ENCODE assay signal across 14 cellular contexts in genomic region chr2:188665727-188666304, GRCh38.
DNase-seq lines count a peak whose midpoint lies in the region; ATAC-seq and TF ChIP-seq lines count a peak whose summit lies in the region.
"Had no signal": no experiment of that assay in that cellular context is flagged by ENCODE, and none has a peak within 500 bp of the region (broad histone marks: within the 10 kb centered on the region; RNA-seq: fewer than 3 reads in every experiment).

No MANE protein-coding gene starts in this region.

- TF ChIP-seq EP300 in SK-N-SH (IDR thresholded peaks at IDR 0.05; ENCODE audit: borderline replicate concordance in 1 of 2, low read depth in 1 of 2, low read length in 1 of 2), result no peak

- no peak overlapping the region for H2BK12ac ChIP-seq in mesenchymal stem cell (ENCODE audit: low read length in 2 of 2)

- H4K91ac ChIP-seq in mesenchymal stem cell (ENCODE audit: low read length), result no peak overlapping the region

- no peaks in the 10 kb centered on the region for H3K27me3 ChIP-seq in SK-N-SH (ENCODE audit: insufficient read depth)
- no peaks in the 10 kb centered on the region for H3K27me3 ChIP-seq in adipocyte (replicated peaks; ENCODE audit: control insufficient read depth, insufficient read depth, low read length)
- no peaks in the 10 kb centered on the region for H3K27me3 ChIP-seq in mesenchymal stem cell (ENCODE audit: control insufficient read depth in 1 of 2, insufficient read depth in 1 of 2, low read length in 2 of 2)
- no peaks in the 10 kb centered on the region for H3K27me3 ChIP-seq in smooth muscle cell (ENCODE audit: low read depth)

- H3K79me1 ChIP-seq in mesenchymal stem cell (replicated peaks; ENCODE audit: low read length, poor library complexity, severe bottlenecking), result no peaks in the 10 kb centered on the region

- H3K9ac ChIP-seq in SK-N-SH, result 0 out of 2 replicates have a peak overlapping the region, but pooled peaks have one; percentile 3
- peak overlapping the region; percentile 60 for H3K9ac ChIP-seq in adipocyte (ENCODE audit: low read length)
- peak overlapping the region; percentile 63 for H3K9ac ChIP-seq in mesenchymal stem cell (ENCODE audit: low read length)
- no peak overlapping the region for H3K9ac ChIP-seq in smooth muscle cell (ENCODE audit: low read depth)

- no peak overlapping the region for H3K14ac ChIP-seq in mesenchymal stem cell (ENCODE audit: low read length in 2 of 2)

- H3K4me3 ChIP-seq in SK-N-SH (ENCODE audit: low read depth in 2 of 2, low read length in 1 of 2) (no peak overlapping the region), adipocyte (ENCODE audit: low read length) (peak overlapping the region; percentile 50), mesenchymal stem cell (ENCODE audit: insufficient read depth in 1 of 2, low read depth in 1 of 2, low read length in 2 of 2) (no peak overlapping the region), smooth muscle cell (no peak overlapping the region)

- peak overlapping the region in 1 of 2 experiments; percentile 26; a peak in 2 of 4 replicates for H3K27ac ChIP-seq in SK-N-SH (ENCODE audit: low read depth in 2 of 2, low read length in 1 of 2)
- no peak overlapping the region for H3K27ac ChIP-seq in mesenchymal stem cell (ENCODE audit: low read length, poor library complexity, severe bottlenecking)
- H3K27ac ChIP-seq in smooth muscle cell (ENCODE audit: low read depth), result peak overlapping the region; percentile 49
- H3K27ac ChIP-seq: 22Rv1, C4-2B, HL-60 had no signal

- no peak overlapping the region for H2BK5ac ChIP-seq in mesenchymal stem cell (ENCODE audit: low read depth, low read length, poor library complexity, severe bottlenecking)

- H3K36me3 ChIP-seq in SK-N-SH (replicated peaks in 1 of 2; ENCODE audit: control insufficient read depth in 1 of 2, insufficient read depth in 2 of 2, low read length in 1 of 2) (no peaks in the 10 kb centered on the region), adipocyte (ENCODE audit: control insufficient read depth, insufficient read depth, low read length, severe bottlenecking) (no peaks in the 10 kb centered on the region), mesenchymal stem cell (ENCODE audit: control insufficient read depth in 1 of 2, insufficient read depth in 2 of 2, low read depth in 1 of 2, low read length in 2 of 2) (no peaks in the 10 kb centered on the region), smooth muscle cell (ENCODE audit: low read depth) (no peaks in the 10 kb centered on the region)

- H3K9me3 ChIP-seq in SK-N-SH (no peaks in the 10 kb centered on the region), adipocyte (ENCODE audit: control insufficient read depth, low read length) (no peaks in the 10 kb centered on the region), mesenchymal stem cell (ENCODE audit: control insufficient read depth, low read length) (no peaks in the 10 kb centered on the region), smooth muscle cell (replicated peaks; ENCODE audit: low read depth) (no peaks in the 10 kb centered on the region)

- no peaks in the 10 kb centered on the region for H3K9me2 ChIP-seq in SK-N-SH

- H3F3A ChIP-seq in SK-N-SH (replicated peaks; ENCODE audit: insufficient read depth) (peaks cover 12% of the 10 kb centered on the region), smooth muscle cell (ENCODE audit: low read depth) (peaks cover 21% of the 10 kb centered on the region)

- H3K79me2 ChIP-seq in SK-N-SH (ENCODE audit: insufficient read depth), result no peaks in the 10 kb centered on the region
- H3K79me2 ChIP-seq in smooth muscle cell (ENCODE audit: low read depth), result no peaks in the 10 kb centered on the region

- peak overlapping the region; percentile 86 for H2AFZ ChIP-seq in SK-N-SH (ENCODE audit: low read depth)
- no peak overlapping the region for H2AFZ ChIP-seq in mesenchymal stem cell (ENCODE audit: low read depth, low read length)
- peak overlapping the region; percentile 85 for H2AFZ ChIP-seq in smooth muscle cell (ENCODE audit: low read depth)

- TF ChIP-seq CTCF in SK-N-SH (IDR thresholded peaks at IDR 0.05), result no peak
- TF ChIP-seq CTCF in smooth muscle cell (IDR thresholded peaks at IDR 0.05; ENCODE audit: borderline replicate concordance, insufficient read depth, poor library complexity, severe bottlenecking), result no peak

- H3K23ac ChIP-seq in mesenchymal stem cell (ENCODE audit: low read length in 2 of 2), result no peak overlapping the region

- CTCF ChIA-PET in SK-N-SH (lab: Yijun Ruan, JAX), result interaction anchor here (1.1 kb wide), 1 partner anchor 8 kb away, joined by 3 read pairs; no protein-coding TSS in a partner anchor

- H3K18ac ChIP-seq in mesenchymal stem cell (ENCODE audit: low read depth in 1 of 2, low read length in 2 of 2), result no peak overlapping the region

- H3K4me2 ChIP-seq in SK-N-SH, result 0 out of 2 replicates have a peak overlapping the region, but pooled peaks have one; percentile 25
- H3K4me2 ChIP-seq in mesenchymal stem cell (ENCODE audit: low read length, poor library complexity, severe bottlenecking), result no peak overlapping the region
- H3K4me2 ChIP-seq in smooth muscle cell, result peak overlapping the region; percentile 77

- no peaks in the 10 kb centered on the region for H4K20me1 ChIP-seq in SK-N-SH (ENCODE audit: insufficient read depth)
- H4K20me1 ChIP-seq in smooth muscle cell (ENCODE audit: low read depth), result no peaks in the 10 kb centered on the region

- no peak for DNase-seq in SK-N-SH
- no peak for DNase-seq in adipocyte (ENCODE audit: low read depth)
- no peak for DNase-seq in mesenchymal stem cell
- DNase-seq in smooth muscle cell (lab: John Stamatoyannopoulos, UW; ENCODE audit: unreplicated experiment), result no peak
- no peak for DNase-seq in SKM-1 (lab: John Stamatoyannopoulos, UW; ENCODE audit: unreplicated experiment)
- DNase-seq in C1 segment of cervical spinal cord (lab: John Stamatoyannopoulos, UW), result no peak
- DNase-seq: ACHN; CD4-positive, alpha-beta memory T cell; DMS79 had no signal

- no peak for ATAC-seq in SK-N-SH treated with all-trans-retinoic acid at 6 μM for 48 hours
- ATAC-seq in GM21825 (IDR thresholded peaks at IDR 0.05; ENCODE audit: unreplicated experiment), result no peak

- no peak overlapping the region for H4K8ac ChIP-seq in mesenchymal stem cell (ENCODE audit: low read length)

- H2BK120ac ChIP-seq in mesenchymal stem cell (ENCODE audit: low read depth, low read length), result no peak overlapping the region

- no peak overlapping the region for H2BK15ac ChIP-seq in mesenchymal stem cell (ENCODE audit: low read depth, poor library complexity, severe bottlenecking)

- H3K4me1 ChIP-seq in SK-N-SH (ENCODE audit: control insufficient read depth in 1 of 2, insufficient read depth in 2 of 2, low read depth in 1 of 2, low read length in 1 of 2) (peaks cover 0 to 3% of the 10 kb centered on the region in 2 experiments; a peak in 3 of 4 replicates), adipocyte (ENCODE audit: control insufficient read depth, insufficient read depth, low read length) (peaks cover 33% of the 10 kb centered on the region), mesenchymal stem cell (ENCODE audit: control insufficient read depth, insufficient read depth, low read depth, low read length) (no peaks in the 10 kb centered on the region), smooth muscle cell (ENCODE audit: low read depth) (peaks cover 19% of the 10 kb centered on the region)

- H3K4ac ChIP-seq in mesenchymal stem cell (ENCODE audit: low read depth in 1 of 2, low read length in 2 of 2), result no peak overlapping the region

- no peak overlapping the region for H2AK5ac ChIP-seq in mesenchymal stem cell (ENCODE audit: low read length, severe bottlenecking)

- no peak for TF ChIP-seq RAD21 in SK-N-SH (IDR thresholded peaks at IDR 0.05; ENCODE audit: low read length)

- POLR2A ChIA-PET in SK-N-SH (lab: Yijun Ruan, JAX), result no interaction called here

TF ChIP-seq in SK-N-SH, 30 proteins besides CTCF, POLR2A, EP300 and RAD21 (continues in another document):
- TF ChIP-seq JUND (IDR thresholded peaks at IDR 0.05), result no peak

TF ChIP-seq in SK-N-SH treated with all-trans-retinoic acid at 6 μM for 48 hours, 23 proteins besides CTCF, POLR2A, EP300 and RAD21 (continues in another document):
- TF ChIP-seq ZNF70 (CRISPR knock-in tag; IDR thresholded peaks at IDR 0.05), result no peak
- no peak for TF ChIP-seq GLIS3 (CRISPR knock-in tag; IDR thresholded peaks at IDR 0.05)
- TF ChIP-seq TCF4 (CRISPR knock-in tag; IDR thresholded peaks at IDR 0.05; ENCODE audit: borderline replicate concordance), result no peak
- TF ChIP-seq ZC3H10 (CRISPR knock-in tag; IDR thresholded peaks at IDR 0.05), result no peak
- TF ChIP-seq OSR1 (CRISPR knock-in tag; IDR thresholded peaks at IDR 0.05), result no peak
- no peak for TF ChIP-seq ZFP3 (CRISPR knock-in tag; IDR thresholded peaks at IDR 0.05)
- TF ChIP-seq ESRRG (CRISPR knock-in tag; IDR thresholded peaks at IDR 0.05), result no peak
- no peak for TF ChIP-seq POU6F1 (CRISPR knock-in tag; IDR thresholded peaks at IDR 0.05; ENCODE audit: borderline replicate concordance, low read depth)
- no peak for TF ChIP-seq ARNTL (CRISPR knock-in tag; IDR thresholded peaks at IDR 0.05; ENCODE audit: borderline replicate concordance, low read depth)
- TF ChIP-seq BACH2 (CRISPR knock-in tag; IDR thresholded peaks at IDR 0.05; ENCODE audit: borderline replicate concordance), result no peak
- no peak for TF ChIP-seq RARB (CRISPR knock-in tag; IDR thresholded peaks at IDR 0.05)
